ENCODE assay signal across 17 cellular contexts in the genomic region with DNA sequence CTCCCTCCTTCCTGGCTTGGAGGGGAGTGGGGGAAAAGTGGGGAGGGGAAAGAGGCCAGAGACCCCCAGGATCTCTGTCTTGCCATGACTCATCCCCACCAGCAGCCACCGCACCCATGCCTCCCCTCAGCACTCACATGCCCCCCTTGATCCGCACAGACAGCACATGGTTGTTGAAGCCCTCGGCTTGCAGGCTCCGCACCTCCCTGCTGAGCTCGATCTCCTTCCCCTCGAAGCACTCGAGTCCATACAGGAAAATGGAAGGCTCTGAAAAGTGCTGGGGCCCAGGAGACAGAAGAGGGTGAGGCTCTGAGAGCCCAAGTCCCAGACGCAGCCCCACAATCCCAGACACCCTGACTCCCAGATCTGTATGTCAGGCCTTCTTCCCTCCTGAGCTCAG. TPM values are rescaled to one million over a fixed set of nuclear protein-coding genes. Genes with fewer than 3 reads are reported as not detected.
A peak's percentile ranks its signal among the peaks of the same experiment; 100 is the strongest.
DNase-seq lines count a peak whose midpoint lies in the region; ATAC-seq and TF ChIP-seq lines count a peak whose summit lies in the region.
"Had no signal": no experiment of that assay in that cellular context is flagged by ENCODE, and none has a peak within 500 bp of the region (broad histone marks: within the 10 kb centered on the region; RNA-seq: fewer than 3 reads in every experiment).

No MANE protein-coding gene starts in this region.

- WGBS in gastroesophageal sphincter (ENCODE audit: low coverage in 1 of 2), 2 donors = 70 to 86% methylated on average over 4 to 7 of the region's 8 CpGs

- peaks cover 87% of the 10 kb centered on the region for H3K36me3 Mint-ChIP-seq in Caco-2 (ENCODE audit: insufficient read depth, unreplicated experiment)
- H3K36me3 Mint-ChIP-seq in GM23338 (ENCODE audit: low read depth) = peaks cover 28% of the 10 kb centered on the region; the same call in 2 of the 3 replicates

- H3K9me3 ChIP-seq in Caco-2 (no peaks in the 10 kb centered on the region), OCI-LY7 (ENCODE audit: low read length) (no peaks in the 10 kb centered on the region), gastroesophageal sphincter (no peaks in the 10 kb centered on the region)
- H3K9me3 ChIP-seq: BLaER1 treated with 17β-estradiol and CSF1 and Interleukin-3, amounts not matched to agents 10 nM and 100 nM; HAP-1 had no signal

- intact Hi-C loops in Caco-2 (cut with micrococcal nuclease; ENCODE audit: unreplicated experiment) (no loop called here), OCI-LY7 (cut with micrococcal nuclease; ENCODE audit: unreplicated experiment) (loop anchor here (1.0 kb wide), 1 partner anchor 35 kb away; no protein-coding TSS in a partner anchor)

- H3K4me3 Mint-ChIP-seq in Caco-2 (ENCODE audit: unreplicated experiment) (no peak overlapping the region), GM23338 (no peak overlapping the region)
- H3K4me3 Mint-ChIP-seq: CD8-positive, alpha-beta memory T cell had no signal

- H3K4me1 ChIP-seq in Caco-2 (no peaks in the 10 kb centered on the region), GM23338 (ENCODE audit: insufficient read depth) (no peaks in the 10 kb centered on the region; the same call in 1 of the 2 replicates), OCI-LY7 (ENCODE audit: insufficient read depth, low read length, poor library complexity, severe bottlenecking) (peaks cover 14% of the 10 kb centered on the region), gastroesophageal sphincter (no peaks in the 10 kb centered on the region)
- H3K4me1 ChIP-seq: BLaER1 treated with 17β-estradiol and CSF1 and Interleukin-3, amounts not matched to agents 10 nM and 100 nM; HAP-1 had no signal

- H3K27me3 Mint-ChIP-seq in Caco-2 (ENCODE audit: insufficient read depth, unreplicated experiment) (no peaks in the 10 kb centered on the region), GM23338 (ENCODE audit: insufficient read depth, low read depth, poor library complexity) (peaks cover 2% of the 10 kb centered on the region)
- H3K27me3 Mint-ChIP-seq: CD8-positive, alpha-beta memory T cell had no signal

- H3F3A ChIP-seq in GM23338 (replicated peaks; ENCODE audit: low read depth) = no peaks in the 10 kb centered on the region

- no peaks in the 10 kb centered on the region for H3K9me2 ChIP-seq in GM23338 (ENCODE audit: insufficient read depth)
- H3K9me2 ChIP-seq in OCI-LY7 (ENCODE audit: insufficient read depth, low read length) = no peaks in the 10 kb centered on the region

- CTCF ChIA-PET in Caco-2 (lab: Charles Lee) (no interaction called here), OCI-LY7 (lab: Charles Lee; ENCODE audit: unreplicated experiment) (no interaction called here)

- H3K27ac ChIP-seq in GM23338 (ENCODE audit: low read depth) (no peak overlapping the region), OCI-LY7 (ENCODE audit: low read depth, low read length, poor library complexity, severe bottlenecking) (no peak overlapping the region), epithelial cell of prostate (peak overlapping the region; percentile 51), gastroesophageal sphincter (no peak overlapping the region)
- H3K27ac ChIP-seq: BLaER1 treated with 17β-estradiol and CSF1 and Interleukin-3, amounts not matched to agents 10 nM and 100 nM had no signal

- no peaks in the 10 kb centered on the region for H3K9me3 Mint-ChIP-seq in Caco-2 (ENCODE audit: unreplicated experiment)
- H3K9me3 Mint-ChIP-seq in GM23338 = no peaks in the 10 kb centered on the region

- DNase-seq in Caco-2 (no peak), GM23338 (ENCODE audit: low spot score) (no peak), OCI-LY7 (ENCODE audit: low spot score) (no peak), epithelial cell of prostate (ENCODE audit: low read depth, low spot score) (no peak), NCI-H187 treated with DMSO at 0.1 percent for 48 hours (lab: John Stamatoyannopoulos, UW) (no peak), T1000 (lab: John Stamatoyannopoulos, UW) (no peak)
- DNase-seq: CD8-positive, alpha-beta memory T cell; NCI-H1092 treated with DMSO at 0.1 percent for 48 hours; NCI-H226; SIG-M5 had no signal

- no peak for TF ChIP-seq POLR2A in gastroesophageal sphincter (IDR thresholded peaks at IDR 0.05)

- no peak for TF ChIP-seq CTCF in Caco-2 (IDR thresholded peaks at IDR 0.05; ENCODE audit: insufficient read depth in 1 of 2, low read depth in 1 of 2, low read length in 1 of 2, severe bottlenecking in 1 of 2, unreplicated experiment in 1 of 2)
- no peak for TF ChIP-seq CTCF in GM23338 (conservative IDR thresholded peaks at IDR 0.05; ENCODE audit: low read depth in 2 of 2)
- no peak for TF ChIP-seq CTCF in OCI-LY7 (conservative IDR thresholded peaks at IDR 0.05; ENCODE audit: low read length)
- TF ChIP-seq CTCF in gastroesophageal sphincter (IDR thresholded peaks at IDR 0.05) = no peak

- ATAC-seq in GM23338 (no peak), gastroesophageal sphincter (no peak), HG03159 (IDR thresholded peaks at IDR 0.05; ENCODE audit: unreplicated experiment) (no peak)

- BruUV-seq in Caco-2 (replicated peaks; lab: Mats Ljungman, UMichigan) (no TSS peak), OCI-LY7 (replicated peaks; lab: Mats Ljungman, UMichigan) (no TSS peak)

- H3K4me1 Mint-ChIP-seq in Caco-2 (ENCODE audit: low read depth, unreplicated experiment) (no peaks in the 10 kb centered on the region), GM23338 (0 out of 3 replicates have a peak, but pooled peaks cover 3% of the 10 kb centered on the region)

- no peaks in the 10 kb centered on the region for H3K36me3 ChIP-seq in Caco-2 (ENCODE audit: control insufficient read depth, insufficient read depth, low read length)
- peaks cover 8% of the 10 kb centered on the region for H3K36me3 ChIP-seq in GM23338 (ENCODE audit: insufficient read depth)
- peaks cover 15% of the 10 kb centered on the region for H3K36me3 ChIP-seq in OCI-LY7 (ENCODE audit: insufficient read depth, low read length)
- no peaks in the 10 kb centered on the region for H3K36me3 ChIP-seq in gastroesophageal sphincter
- H3K36me3 ChIP-seq: BLaER1 treated with 17β-estradiol and CSF1 and Interleukin-3, amounts not matched to agents 10 nM and 100 nM; HAP-1 had no signal

- H3K79me2 ChIP-seq in GM23338 (replicated peaks; ENCODE audit: insufficient read depth) = no peaks in the 10 kb centered on the region
- no peaks in the 10 kb centered on the region for H3K79me2 ChIP-seq in OCI-LY7 (ENCODE audit: insufficient read depth, low read depth, low read length)

- H4K20me1 ChIP-seq in GM23338 (replicated peaks; ENCODE audit: insufficient read depth) (no peaks in the 10 kb centered on the region; the same call in 1 of the 2 replicates), OCI-LY7 (ENCODE audit: insufficient read depth, low read length) (no peaks in the 10 kb centered on the region)
- H4K20me1 ChIP-seq: BLaER1 treated with 17β-estradiol and CSF1 and Interleukin-3, amounts not matched to agents 10 nM and 100 nM had no signal

- H2AFZ ChIP-seq in GM23338 (no peak overlapping the region), OCI-LY7 (ENCODE audit: low read length) (peak overlapping the region; percentile 57; the same call in 1 of the 2 replicates)

- H3K4me3 ChIP-seq in Caco-2 (ENCODE audit: low read depth, low read length) (no peak overlapping the region), GM23338 (no peak overlapping the region), OCI-LY7 (ENCODE audit: low read depth, low read length, poor library complexity, severe bottlenecking) (no peak overlapping the region), gastroesophageal sphincter (no peak overlapping the region)
- H3K4me3 ChIP-seq: BLaER1 treated with 17β-estradiol and CSF1 and Interleukin-3, amounts not matched to agents 10 nM and 100 nM; HAP-1 had no signal

- H3K27me3 ChIP-seq in Caco-2 (replicated peaks; ENCODE audit: control insufficient read depth, insufficient read depth, low read length) = no peaks in the 10 kb centered on the region
- H3K27me3 ChIP-seq in GM23338 (ENCODE audit: insufficient read depth) = no peaks in the 10 kb centered on the region
- peaks cover 79% of the 10 kb centered on the region for H3K27me3 ChIP-seq in gastroesophageal sphincter

- POLR2A ChIA-PET in Caco-2 (lab: Charles Lee) = no interaction called here
- POLR2A ChIA-PET in OCI-LY7 (lab: Charles Lee) = interaction anchor here (0.6 to 1.1 kb wide), 3 partner anchors 48 to 117 kb away, joined by 3 to 4 read pairs (median 4); no protein-coding TSS in a partner anchor

- no peak for TF ChIP-seq EP300 in gastroesophageal sphincter (IDR thresholded peaks at IDR 0.05)

- H3K27ac Mint-ChIP-seq in Caco-2 (ENCODE audit: unreplicated experiment) (peak overlapping the region; percentile 55), GM23338 (peak overlapping the region; percentile 84; the same call in 1 of the 2 replicates)
- H3K27ac Mint-ChIP-seq: CD8-positive, alpha-beta memory T cell had no signal

- H3K4me2 ChIP-seq in GM23338 (no peak overlapping the region), OCI-LY7 (ENCODE audit: low read length) (peak overlapping the region; percentile 25; the same call in 1 of the 2 replicates)
- H3K4me2 ChIP-seq: BLaER1 treated with 17β-estradiol and CSF1 and Interleukin-3, amounts not matched to agents 10 nM and 100 nM had no signal

RNA-seq across cellular contexts. Expression of gene CD52, which starts 10.8 kb away (rescaled TPM):
- total RNA-seq in Caco-2 (2022) (not detected in 2 replicates), OCI-LY7 (2022) (677 and 769 TPM in 2 replicates), gastroesophageal sphincter (1 to 10 TPM in 3 of 4 donors, not detected in 1; 1.8 to 2.7 (median 2.2) TPM)
- not detected in 2 replicates for total RNA-seq in GM23338 (2014; rRNA removed; shearing (Covaris generic))
- polyA plus RNA-seq in GM23338 (2016; fragmentation: Nextera tagmentation; extraction: Ambion mirVana) = 7.3 and 9.6 TPM in 2 replicates
- 409 and 470 TPM in 2 replicates for total RNA-seq in OCI-LY7 (2014; rRNA removed; shearing (Covaris generic))
- total RNA-seq: A673, LHCN-M2 had no signal

RNA-seq across cellular contexts. Expression of gene UBXN11, which starts 22.2 kb away (rescaled TPM):
- total RNA-seq in Caco-2 (2022) (12.5 TPM in 2 replicates), OCI-LY7 (2022) (98.6 and 111 TPM in 2 replicates), gastroesophageal sphincter (10 to 100 TPM in 2 of 4 donors, 1 to 10 TPM in 2; 3.7 to 12.1 (median 10.5) TPM)
- total RNA-seq in GM23338 (2014; rRNA removed; shearing (Covaris generic)) = 8.0 and 9.4 TPM in 2 replicates
- 7.3 and 8.3 TPM in 2 replicates for polyA plus RNA-seq in GM23338 (2016; fragmentation: Nextera tagmentation; extraction: Ambion mirVana)
- total RNA-seq in OCI-LY7 (2014; rRNA removed; shearing (Covaris generic)) = 74.2 and 75.8 TPM in 2 replicates

RNA-seq across cellular contexts. Expression of gene CRYBG2, which starts 25.3 kb away (rescaled TPM):
- total RNA-seq in Caco-2 (2022) (63.3 and 66.1 TPM in 2 replicates), OCI-LY7 (2022) (3.0 and 5.5 TPM in 2 replicates), gastroesophageal sphincter (1 to 10 TPM in 1 of 4 donors, under 1 TPM in 3; 0.35 to 2.7 (median 0.50) TPM)
- 10.0 and 18.4 TPM in 2 replicates for total RNA-seq in GM23338 (2014; rRNA removed; shearing (Covaris generic))
- polyA plus RNA-seq in GM23338 (2016; fragmentation: Nextera tagmentation; extraction: Ambion mirVana) = 17.6 and 19.4 TPM in 2 replicates
- 1.3 and 4.4 TPM in 2 replicates for total RNA-seq in OCI-LY7 (2014; rRNA removed; shearing (Covaris generic))
- total RNA-seq: A673, LHCN-M2 had no signal

RNA-seq across cellular contexts. Expression of gene ZNF683, which starts 44.0 kb away (rescaled TPM):
- total RNA-seq in Caco-2 (2022) (not detected in 2 replicates), OCI-LY7 (2022) (not detected in 2 replicates), gastroesophageal sphincter (under 1 TPM in 1 of 4 donors, not detected in 3; 0.62 TPM)
- not detected in 2 replicates for total RNA-seq in GM23338 (2014; rRNA removed; shearing (Covaris generic))
- polyA plus RNA-seq in GM23338 (2016; fragmentation: Nextera tagmentation; extraction: Ambion mirVana) = not detected in 2 replicates
- total RNA-seq in OCI-LY7 (2014; rRNA removed; shearing (Covaris generic)) = not detected in 2 replicates
- total RNA-seq: A673; LHCN-M2; T-helper 1 cell treated with Interleukin-12 subunit alpha and Interleukin-12 subunit beta and Interleukin-4 antibody, amounts not matched to agents 30 ng/mL and 1 ng/mL, for 36 hours had no signal

RNA-seq across cellular contexts. Expression of gene SH3BGRL3, which starts 48.7 kb away (rescaled TPM):
- total RNA-seq in Caco-2 (2022) = 73.4 and 74.3 TPM in 2 replicates
- 28.9 and 30.9 TPM in 2 replicates for total RNA-seq in GM23338 (2014; rRNA removed; shearing (Covaris generic))
- polyA plus RNA-seq in GM23338 (2016; fragmentation: Nextera tagmentation; extraction: Ambion mirVana) = 370 and 378 TPM in 2 replicates
- 18.6 and 25.3 TPM in 2 replicates for total RNA-seq in OCI-LY7 (2014; rRNA removed; shearing (Covaris generic))
- 58.6 and 60.9 TPM in 2 replicates for total RNA-seq in OCI-LY7 (2022)
- total RNA-seq in gastroesophageal sphincter = 10 to 100 TPM; 31.6 to 60.2 (median 44.0) TPM

Comparison
In these comparisons a context has a peak if more than half of its experiments do, and no peak if none do; other contexts are left out.
1. RNA of gene CD52, which starts 10.8 kb away (total RNA-seq): 409 to 769 TPM in OCI-LY7; 1.8 to 2.7 TPM in gastroesophageal sphincter, not detected in Caco-2 and not detected in GM23338; every median in the first group is over 100 times any median in the second.